8 cellular contexts compared by ENCODE assay signal in genomic region chr3:50298836-50299637, GRCh38. TPM values are rescaled to one million over a fixed set of nuclear protein-coding genes. Genes with fewer than 3 reads are reported as not detected.
DNase-seq lines count a peak whose midpoint lies in the region; ATAC-seq and TF ChIP-seq lines count a peak whose summit lies in the region.

Gene HYAL3, minus strand, starts transcription at chr3:50299405. Its CDS starts 3,803 bp downstream, at chr3:50295602.
Gene NAA80, minus strand, starts transcription at chr3:50299405. Its CDS starts 1,942 bp downstream, at chr3:50297463.

- intact Hi-C loops in CD14-positive monocyte (cut with micrococcal nuclease) = loop anchor here (2.0 to 5.0 kb wide), 2 partner anchors 22 to 38 kb away; no protein-coding TSS in a partner anchor
- intact Hi-C loops in right lobe of liver (cut with DNase I) = no loop called here

- ATAC-seq in GM19351 (IDR thresholded peaks at IDR 0.05; ENCODE audit: unreplicated experiment) (peak; percentile 83), HG03521 (IDR thresholded peaks at IDR 0.05; ENCODE audit: unreplicated experiment) (peak; percentile 82), right lobe of liver (peak; percentile 70 to 83 (median 77))

- 0% methylated on average over 25 of the region's 61 CpGs for WGBS in right lobe of liver (ENCODE audit: insufficient coverage, low coverage, low lambda C conversion rate, missing lambda C conversion rate)

- TF ChIP-seq CTCF in CD14-positive monocyte (IDR thresholded peaks at IDR 0.05) (peak; percentile 63), right lobe of liver (IDR thresholded peaks at IDR 0.05) (peak; percentile 21 to 44 (median 34))

- H3K4me3 Mint-ChIP-seq in CD14-positive monocyte = peak within 1 kb of the TSS; percentile 90 to 95

- peak within 1 kb of the TSS; percentile 56 to 62 (median 61) for H3K4me3 ChIP-seq in right lobe of liver

- peaks cover 2 to 11% of the 10 kb centered on the region in 2 donors for H3K36me3 Mint-ChIP-seq in CD14-positive monocyte

- H3K9me3 ChIP-seq in right lobe of liver = no peaks in the 10 kb centered on the region

- no peaks in the 10 kb centered on the region for H3K36me3 ChIP-seq in right lobe of liver

- no peaks in the 10 kb centered on the region for H3K27me3 Mint-ChIP-seq in CD14-positive monocyte (ENCODE audit: low read depth in 3 of 3)

- H3K27ac ChIP-seq in right lobe of liver = peak within 1 kb of the TSS; percentile 84 to 96 (median 86)

- peaks cover 34% of the 10 kb centered on the region for H3K4me1 Mint-ChIP-seq in CD14-positive monocyte

- H3K4me1 ChIP-seq in right lobe of liver = peaks cover 0 to 26% (median 14%) of the 10 kb centered on the region in 4 donors

- no peaks in the 10 kb centered on the region for H3K9me3 Mint-ChIP-seq in CD14-positive monocyte

- peak; percentile 97 for TF ChIP-seq POLR2A in right lobe of liver (IDR thresholded peaks at IDR 0.05)

- no peaks in the 10 kb centered on the region for H3K27me3 ChIP-seq in right lobe of liver

- peak; percentile 100 for DNase-seq in CD14-positive monocyte (ENCODE audit: low spot score)
- peak; percentile 89 for DNase-seq in NCI-H748 treated with DMSO at 0.1 percent for 48 hours (lab: John Stamatoyannopoulos, UW)
- DNase-seq in activated CD4-positive, alpha-beta T cell treated with anti-CD3 and anti-CD28 coated beads, Interleukin-2, amount 50 U/mL, for 24 hours (ENCODE audit: low read depth in 1 of 2, low spot score in 1 of 2) = peak; percentile 96 to 99
- DNase-seq in dermis blood vessel endothelial cell = peak; percentile 100
- DNase-seq in right lobe of liver = peak; percentile 100
- DNase-seq in stimulated activated CD4-positive, alpha-beta T cell treated with anti-CD3 and anti-CD28 coated beads, Interleukin-4, amount 100 ng/mL, for 4 hours = peak; percentile 97 to 99

- H3K27ac Mint-ChIP-seq in CD14-positive monocyte = peak within 1 kb of the TSS; percentile 99

RNA-seq across cellular contexts. Expression of gene HYAL3, which starts in this region (rescaled TPM):
- 1 to 10 TPM; 3.4 to 5.8 TPM for polyA plus RNA-seq in CD14-positive monocyte
- total RNA-seq in dermis blood vessel endothelial cell = 24.0 and 28.1 TPM in 2 replicates
- 1 to 10 TPM; 1.8 to 7.5 (median 3.1) TPM for total RNA-seq in right lobe of liver

RNA-seq across cellular contexts. Expression of gene NAA80, which starts in this region (rescaled TPM):
- polyA plus RNA-seq in CD14-positive monocyte = 1 to 10 TPM; 2.3 to 4.6 TPM
- total RNA-seq in dermis blood vessel endothelial cell = 4.9 and 7.3 TPM in 2 replicates
- total RNA-seq in right lobe of liver = 1 to 10 TPM; 2.5 to 6.2 (median 3.5) TPM

Comparison
In these comparisons a context has a peak if more than half of its experiments do, and no peak if none do; other contexts are left out.
1. Peak in every context shown above with its lines: DNase-seq, ATAC-seq, H3K4me3 ChIP-seq and H3K27ac ChIP-seq.
2. intact Hi-C loops: an anchor here in CD14-positive monocyte (2.0 to 5.0 kb wide); none called in right lobe of liver.